ENCODE assay signal across 18 cellular contexts in genomic region chr6:25165181-25165580, GRCh38.
DNase-seq lines count a peak whose midpoint lies in the region; ATAC-seq lines count a peak whose summit lies in the region.
"Had no signal": no experiment of that assay in that cellular context is flagged by ENCODE, and none has a peak within 500 bp of the region (broad histone marks: within the 10 kb centered on the region; RNA-seq: fewer than 3 reads in every experiment).

No MANE protein-coding gene starts in this region.

- H3K27me3 ChIP-seq in mucosa of rectum (ENCODE audit: control insufficient read depth in 2 of 2, insufficient read depth in 2 of 2, low read length in 2 of 2), result no peaks in the 10 kb centered on the region
- H3K27me3 ChIP-seq: esophagus muscularis mucosa, neutrophil had no signal

- DNase-seq in T-helper 2 cell treated with Interferon-gamma antibody and Interleukin-4, amounts not matched to agents 5 μg/mL and 100 μg/mL, for 36 hours (ENCODE audit: low spot score), result no peak
- DNase-seq in T-helper 2 cell, result no peak
- no peak for DNase-seq in Jurkat, Clone E6-1 (ENCODE audit: low read depth, low spot score)
- DNase-seq in T-helper 17 cell, result no peak
- no peak for DNase-seq in activated effector memory CD4-positive, alpha-beta T cell treated with anti-CD3 and anti-CD28 coated beads, Interleukin-2, amount 50 U/mL, for 16 hours
- DNase-seq: activated naive CD4-positive, alpha-beta T cell treated with Interleukin-2 at 50 U/mL for 16 hours; anterior cingulate cortex; DMS 273 treated with DMSO at 0.1 percent for 48 hours; effector CD8-positive, alpha-beta T cell; left colon; T-cell had no signal

- peak overlapping the region; percentile 82 for H3K4me3 Mint-ChIP-seq in T-helper 2 cell treated with Interferon-gamma antibody and Interleukin-4, amounts not matched to agents 5 μg/mL and 100 μg/mL, for 36 hours
- no peak overlapping the region for H3K4me3 Mint-ChIP-seq in T-helper 17 cell
- H3K4me3 Mint-ChIP-seq: WTC11 had no signal

- no peak overlapping the region for H3K27ac ChIP-seq in mucosa of rectum (ENCODE audit: low read depth in 2 of 2, low read length in 2 of 2)
- H3K27ac ChIP-seq: esophagus muscularis mucosa, neutrophil had no signal

- H3K9ac ChIP-seq in mucosa of rectum (ENCODE audit: low read depth in 1 of 2, low read length in 2 of 2), result no peak overlapping the region

- peaks cover 53% of the 10 kb centered on the region for H3K4me1 Mint-ChIP-seq in T-helper 2 cell treated with Interferon-gamma antibody and Interleukin-4, amounts not matched to agents 5 μg/mL and 100 μg/mL, for 36 hours (ENCODE audit: low read depth)
- H3K4me1 Mint-ChIP-seq in T-helper 17 cell, result peaks cover 10% of the 10 kb centered on the region
- H3K4me1 Mint-ChIP-seq: WTC11 had no signal

- ATAC-seq in T-helper 17 cell (no peak), HG03469 (IDR thresholded peaks at IDR 0.05; ENCODE audit: unreplicated experiment) (no peak), HG03460 (IDR thresholded peaks at IDR 0.05; ENCODE audit: unreplicated experiment) (no peak)
- ATAC-seq: T-cell, WTC11 had no signal

- peaks cover 19% of the 10 kb centered on the region for H3K9me3 Mint-ChIP-seq in T-helper 2 cell treated with Interferon-gamma antibody and Interleukin-4, amounts not matched to agents 5 μg/mL and 100 μg/mL, for 36 hours

- H3K36me3 Mint-ChIP-seq in T-helper 2 cell treated with Interferon-gamma antibody and Interleukin-4, amounts not matched to agents 5 μg/mL and 100 μg/mL, for 36 hours (ENCODE audit: low read depth), result peaks cover 42% of the 10 kb centered on the region
- no peaks in the 10 kb centered on the region for H3K36me3 Mint-ChIP-seq in T-helper 17 cell (ENCODE audit: low read depth)

- H3K27ac Mint-ChIP-seq in T-helper 2 cell treated with Interferon-gamma antibody and Interleukin-4, amounts not matched to agents 5 μg/mL and 100 μg/mL, for 36 hours, result peak overlapping the region; percentile 81
- H3K27ac Mint-ChIP-seq in T-helper 17 cell, result peak overlapping the region; percentile 79
- H3K27ac Mint-ChIP-seq: T-cell, WTC11 had no signal

- H3K9me3 ChIP-seq in T-helper 17 cell (ENCODE audit: control insufficient read depth, low read length, poor library complexity, severe bottlenecking) (no peaks in the 10 kb centered on the region), mucosa of rectum (ENCODE audit: control insufficient read depth in 2 of 2, low read length in 2 of 2) (no peaks in the 10 kb centered on the region)
- H3K9me3 ChIP-seq: esophagus muscularis mucosa, HAP-1, neutrophil had no signal

- H3K27me3 Mint-ChIP-seq in T-helper 2 cell treated with Interferon-gamma antibody and Interleukin-4, amounts not matched to agents 5 μg/mL and 100 μg/mL, for 36 hours (ENCODE audit: low read depth), result no peaks in the 10 kb centered on the region
- peaks cover 17% of the 10 kb centered on the region for H3K27me3 Mint-ChIP-seq in T-helper 17 cell

- H3K4me1 ChIP-seq in mucosa of rectum (ENCODE audit: control insufficient read depth in 2 of 2, insufficient read depth in 2 of 2, low read length in 2 of 2), result peaks cover 0 to 12% of the 10 kb centered on the region in 2 donors
- H3K4me1 ChIP-seq: HAP-1 had no signal

- H3K36me3 ChIP-seq in mucosa of rectum (ENCODE audit: control insufficient read depth in 2 of 2, insufficient read depth in 2 of 2, low read length in 2 of 2), result no peaks in the 10 kb centered on the region
- H3K36me3 ChIP-seq: esophagus muscularis mucosa, HAP-1, neutrophil had no signal

- peak overlapping the region; percentile 74 for H3K4me3 ChIP-seq in Jurkat, Clone E6-1 (ENCODE audit: low read length)
- peak overlapping the region; percentile 55 to 65 for H3K4me3 ChIP-seq in mucosa of rectum (ENCODE audit: low read length in 2 of 2)
- H3K4me3 ChIP-seq: esophagus muscularis mucosa, HAP-1 had no signal
